In the genomic region with DNA sequence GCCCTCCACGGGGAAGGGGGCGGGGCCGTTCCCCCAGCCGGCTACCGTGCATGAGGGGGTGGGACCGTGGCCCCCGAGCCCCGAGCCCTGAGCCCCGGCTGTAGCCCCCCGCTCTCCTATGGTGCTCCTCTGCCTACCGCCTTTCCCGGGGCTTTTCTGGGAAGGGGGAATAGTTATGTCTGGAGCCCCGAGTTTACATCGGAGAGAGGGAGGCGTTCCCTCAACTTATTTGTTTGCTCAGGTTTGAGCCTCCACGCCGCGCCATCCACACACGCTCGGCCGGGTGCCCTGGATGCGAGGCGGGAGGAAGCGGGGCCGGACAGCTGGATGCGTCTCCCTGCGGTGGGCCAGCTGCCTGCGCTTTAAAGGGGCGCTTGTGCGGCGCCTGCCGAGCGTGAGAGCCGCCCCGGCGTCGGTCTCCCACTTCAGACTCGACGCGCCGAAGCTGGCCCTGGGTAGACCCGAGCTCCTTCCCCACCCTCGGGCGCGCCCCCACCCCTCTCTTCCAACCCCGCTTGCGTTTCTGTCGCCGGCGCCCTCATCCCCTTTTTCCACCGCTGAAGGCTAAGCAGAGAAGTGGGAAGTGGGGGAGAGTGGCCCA, we compare ENCODE assay signal across 11 cellular contexts. TPM values are rescaled to one million over a fixed set of nuclear protein-coding genes. Genes with fewer than 3 reads are reported as not detected.
DNase-seq lines count a peak whose midpoint lies in the region; ATAC-seq and TF ChIP-seq lines count a peak whose summit lies in the region.
"Had no signal": no experiment of that assay in that cellular context is flagged by ENCODE, and none has a peak within 500 bp of the region (broad histone marks: within the 10 kb centered on the region; RNA-seq: fewer than 3 reads in every experiment).

No MANE protein-coding gene starts in this region.

- H2AFZ ChIP-seq in GM23248 = no peak overlapping the region

- H3K9me3 ChIP-seq in GM23248 (ENCODE audit: low read depth) = no peaks in the 10 kb centered on the region
- H3K9me3 ChIP-seq: thyroid gland had no signal

- H3K4me2 ChIP-seq in GM23248 (ENCODE audit: unreplicated experiment) = peak overlapping the region; percentile 69

- ATAC-seq in GM19463 (IDR thresholded peaks at IDR 0.05; ENCODE audit: unreplicated experiment) (no peak), GM18511 (IDR thresholded peaks at IDR 0.05; ENCODE audit: unreplicated experiment) (no peak)

- H3K4me3 ChIP-seq in GM23248 (peak overlapping the region; percentile 63), astrocyte of the spinal cord (ENCODE audit: low read depth, low read length) (peak overlapping the region; percentile 12), kidney epithelial cell (ENCODE audit: low read depth, low read length) (peak overlapping the region; percentile 6), skin epidermis (peak overlapping the region in 6 of 7 experiments; percentile 0 to 29 (median 8))
- H3K4me3 ChIP-seq: thyroid gland had no signal

- no peaks in the 10 kb centered on the region for H3K9me2 ChIP-seq in GM23248 (ENCODE audit: insufficient read depth)

- DNase-seq in GM23248 (peak; percentile 49), astrocyte of the spinal cord (ENCODE audit: low read depth, low spot score) (no peak), kidney epithelial cell (ENCODE audit: low read depth) (no peak), NOMO-1 treated with DMSO at 0.1 percent for 48 hours (lab: John Stamatoyannopoulos, UW; ENCODE audit: unreplicated experiment) (no peak)
- DNase-seq in activated T-cell treated with anti-CD3 and anti-CD28 coated beads, Interleukin-2, amount 50 U/mL, for 1 hour = no peak
- DNase-seq: hypothalamus; stimulated activated CD4-positive, alpha-beta T cell treated with anti-CD3 and anti-CD28 coated beads, Interleukin-15, amount 100 ng/mL, for 24 hours; thyroid gland had no signal

- H3K9ac ChIP-seq in GM23248 = no peak overlapping the region

- no peaks in the 10 kb centered on the region for H4K20me1 ChIP-seq in GM23248 (ENCODE audit: insufficient read depth)

- H3K79me2 ChIP-seq in GM23248 (ENCODE audit: insufficient read depth) = no peaks in the 10 kb centered on the region

- peaks cover 13% of the 10 kb centered on the region for H3K27me3 ChIP-seq in GM23248 (replicated peaks; ENCODE audit: insufficient read depth)
- H3K27me3 ChIP-seq in kidney epithelial cell (ENCODE audit: control insufficient read depth, insufficient read depth, low read length) = peaks cover 39% of the 10 kb centered on the region
- H3K27me3 ChIP-seq: thyroid gland had no signal

- H3K27ac ChIP-seq in GM23248 (no peak overlapping the region), skin epidermis (peak overlapping the region in 1 of 21 experiments; percentile 46)

- in situ Hi-C loops in GM23248 (cut with MboI) = no loop called here
- in situ Hi-C loops in astrocyte of the spinal cord (cut with HindIII; ENCODE audit: low sequenced_read_pairs) = no loop called here

- H3K4me1 ChIP-seq in GM23248 (ENCODE audit: insufficient read depth) = no peaks in the 10 kb centered on the region

- H3F3A ChIP-seq in GM23248 (ENCODE audit: insufficient read depth) = no peaks in the 10 kb centered on the region

- 3 to 4% methylated on average over 21 to 45 of the region's 51 CpGs for WGBS in GM23248 (ENCODE audit: low coverage in 1 of 2, low lambda C conversion rate in 2 of 2, missing lambda C conversion rate in 2 of 2), 2 experiments

- H3K36me3 ChIP-seq in GM23248 (ENCODE audit: low read depth) = no peaks in the 10 kb centered on the region
- H3K36me3 ChIP-seq in kidney epithelial cell (ENCODE audit: control insufficient read depth, insufficient read depth, low read length) = no peaks in the 10 kb centered on the region

- no peak for TF ChIP-seq CTCF in astrocyte of the spinal cord (IDR thresholded peaks at IDR 0.05; ENCODE audit: low read depth, low read length)
- TF ChIP-seq CTCF in kidney epithelial cell (IDR thresholded peaks at IDR 0.05; ENCODE audit: insufficient read depth, low read length, poor library complexity, severe bottlenecking) = no peak

RNA-seq across cellular contexts. Expression of a gene that starts 0.4 kb away (rescaled TPM):
- total RNA-seq in GM23248 (2014; rRNA removed; shearing (Covaris generic)) = not detected in 2 replicates
- not detected in 2 replicates for polyA plus RNA-seq in GM23248 (2016; fragmentation: Nextera tagmentation; extraction: Ambion mirVana)
- not detected in 2 replicates for total RNA-seq in kidney epithelial cell

RNA-seq across cellular contexts. Expression of a gene that starts 9.6 kb away (rescaled TPM):
- 19.3 and 19.8 TPM in 2 replicates for total RNA-seq in GM23248 (2014; rRNA removed; shearing (Covaris generic))
- polyA plus RNA-seq in GM23248 (2016; fragmentation: Nextera tagmentation; extraction: Ambion mirVana) = 22.4 and 23.9 TPM in 2 replicates
- total RNA-seq in kidney epithelial cell = 28.4 and 31.1 TPM in 2 replicates

RNA-seq across cellular contexts. Expression of a gene that starts 39.1 kb away (rescaled TPM):
- 0.32 and 0.89 TPM in 2 replicates for total RNA-seq in GM23248 (2014; rRNA removed; shearing (Covaris generic))
- polyA plus RNA-seq in GM23248 (2016; fragmentation: Nextera tagmentation; extraction: Ambion mirVana) = 0.79 and 1.4 TPM in 2 replicates
- 0.14 and 0.50 TPM in 2 replicates for total RNA-seq in kidney epithelial cell

RNA-seq across cellular contexts. Expression of a gene that starts 43.1 kb away (rescaled TPM):
- total RNA-seq in GM23248 (2014; rRNA removed; shearing (Covaris generic)) = 8.6 and 18.7 TPM in 2 replicates
- polyA plus RNA-seq in GM23248 (2016; fragmentation: Nextera tagmentation; extraction: Ambion mirVana) = 3.2 and 3.7 TPM in 2 replicates
- total RNA-seq in kidney epithelial cell = 12.7 and 24.8 TPM in 2 replicates

Comparison
In these comparisons a context has a peak if more than half of its experiments do, and no peak if none do; other contexts are left out.
1. H3K4me3 ChIP-seq: peak in every context shown above with its lines; median percentile 63 in GM23248; 12 in astrocyte of the spinal cord; 8 in skin epidermis; 6 in kidney epithelial cell.